ENCODE assay signal across 1 cellular context in the genomic region with DNA sequence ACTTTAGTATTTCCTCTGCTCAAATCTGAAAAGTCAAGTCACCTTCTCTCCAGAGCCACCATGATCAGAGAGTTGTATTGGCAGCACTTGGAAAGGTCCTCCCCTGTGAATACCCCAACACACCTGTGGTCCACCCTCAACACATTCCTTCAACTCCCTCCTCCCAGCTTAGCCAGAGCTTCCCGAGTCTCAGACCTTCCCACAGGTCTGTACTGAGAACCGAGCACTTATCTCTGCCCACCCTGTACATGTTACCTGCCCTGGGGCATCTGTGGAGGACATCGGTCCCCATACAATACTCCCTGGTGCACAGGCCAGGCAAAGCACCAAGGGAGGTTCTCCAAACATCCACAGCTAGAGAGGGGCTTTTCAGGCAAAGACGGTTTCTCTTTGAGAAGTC.
TF ChIP-seq lines count a peak whose summit lies in the region.

No MANE protein-coding gene starts in this region.

TF ChIP-seq in WTC11, 78 proteins besides CTCF, POLR2A, EP300 and RAD21:
- TF ChIP-seq, protein P1, sequence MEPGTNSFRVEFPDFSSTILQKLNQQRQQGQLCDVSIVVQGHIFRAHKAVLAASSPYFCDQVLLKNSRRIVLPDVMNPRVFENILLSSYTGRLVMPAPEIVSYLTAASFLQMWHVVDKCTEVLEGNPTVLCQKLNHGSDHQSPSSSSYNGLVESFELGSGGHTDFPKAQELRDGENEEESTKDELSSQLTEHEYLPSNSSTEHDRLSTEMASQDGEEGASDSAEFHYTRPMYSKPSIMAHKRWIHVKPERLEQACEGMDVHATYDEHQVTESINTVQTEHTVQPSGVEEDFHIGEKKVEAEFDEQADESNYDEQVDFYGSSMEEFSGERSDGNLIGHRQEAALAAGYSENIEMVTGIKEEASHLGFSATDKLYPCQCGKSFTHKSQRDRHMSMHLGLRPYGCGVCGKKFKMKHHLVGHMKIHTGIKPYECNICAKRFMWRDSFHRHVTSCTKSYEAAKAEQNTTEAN (CRISPR knock-in tag; IDR thresholded peaks at IDR 0.05), result no peak
- TF ChIP-seq, protein P2, sequence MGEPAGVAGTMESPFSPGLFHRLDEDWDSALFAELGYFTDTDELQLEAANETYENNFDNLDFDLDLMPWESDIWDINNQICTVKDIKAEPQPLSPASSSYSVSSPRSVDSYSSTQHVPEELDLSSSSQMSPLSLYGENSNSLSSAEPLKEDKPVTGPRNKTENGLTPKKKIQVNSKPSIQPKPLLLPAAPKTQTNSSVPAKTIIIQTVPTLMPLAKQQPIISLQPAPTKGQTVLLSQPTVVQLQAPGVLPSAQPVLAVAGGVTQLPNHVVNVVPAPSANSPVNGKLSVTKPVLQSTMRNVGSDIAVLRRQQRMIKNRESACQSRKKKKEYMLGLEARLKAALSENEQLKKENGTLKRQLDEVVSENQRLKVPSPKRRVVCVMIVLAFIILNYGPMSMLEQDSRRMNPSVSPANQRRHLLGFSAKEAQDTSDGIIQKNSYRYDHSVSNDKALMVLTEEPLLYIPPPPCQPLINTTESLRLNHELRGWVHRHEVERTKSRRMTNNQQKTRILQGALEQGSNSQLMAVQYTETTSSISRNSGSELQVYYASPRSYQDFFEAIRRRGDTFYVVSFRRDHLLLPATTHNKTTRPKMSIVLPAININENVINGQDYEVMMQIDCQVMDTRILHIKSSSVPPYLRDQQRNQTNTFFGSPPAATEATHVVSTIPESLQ (CRISPR knock-in tag; IDR thresholded peaks at IDR 0.05), result no peak
- TF ChIP-seq, protein P3, sequence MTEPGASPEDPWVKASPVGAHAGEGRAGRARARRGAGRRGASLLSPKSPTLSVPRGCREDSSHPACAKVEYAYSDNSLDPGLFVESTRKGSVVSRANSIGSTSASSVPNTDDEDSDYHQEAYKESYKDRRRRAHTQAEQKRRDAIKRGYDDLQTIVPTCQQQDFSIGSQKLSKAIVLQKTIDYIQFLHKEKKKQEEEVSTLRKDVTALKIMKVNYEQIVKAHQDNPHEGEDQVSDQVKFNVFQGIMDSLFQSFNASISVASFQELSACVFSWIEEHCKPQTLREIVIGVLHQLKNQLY (CRISPR knock-in tag; IDR thresholded peaks at IDR 0.05), result no peak
- TF ChIP-seq ZNF396 (CRISPR knock-in tag; IDR thresholded peaks at IDR 0.05; ENCODE audit: borderline replicate concordance) (no peak), FOXP1 (CRISPR knock-in tag; IDR thresholded peaks at IDR 0.05; ENCODE audit: borderline replicate concordance) (no peak), MXD4 (CRISPR knock-in tag; IDR thresholded peaks at IDR 0.05; ENCODE audit: borderline replicate concordance) (no peak), FOXJ3 (CRISPR knock-in tag; IDR thresholded peaks at IDR 0.05; ENCODE audit: borderline replicate concordance) (no peak), SOX15 (CRISPR knock-in tag; IDR thresholded peaks at IDR 0.05) (no peak), NR3C1 (CRISPR knock-in tag; conservative IDR thresholded peaks at IDR 0.05; ENCODE audit: low read depth) (no peak), SP1 (CRISPR knock-in tag; conservative IDR thresholded peaks at IDR 0.05) (no peak), JAZF1 (CRISPR knock-in tag; IDR thresholded peaks at IDR 0.05) (no peak), RORB (CRISPR knock-in tag; IDR thresholded peaks at IDR 0.05) (no peak)
- TF ChIP-seq, protein P4, sequence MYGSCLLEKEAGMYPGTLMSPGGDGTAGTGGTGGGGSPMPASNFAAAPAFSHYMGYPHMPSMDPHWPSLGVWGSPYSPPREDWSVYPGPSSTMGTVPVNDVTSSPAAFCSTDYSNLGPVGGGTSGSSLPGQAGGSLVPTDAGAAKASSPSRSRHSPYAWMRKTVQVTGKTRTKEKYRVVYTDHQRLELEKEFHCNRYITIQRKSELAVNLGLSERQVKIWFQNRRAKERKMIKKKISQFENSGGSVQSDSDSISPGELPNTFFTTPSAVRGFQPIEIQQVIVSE (CRISPR knock-in tag; IDR thresholded peaks at IDR 0.05; ENCODE audit: borderline replicate concordance), result no peak
- TF ChIP-seq, protein P5, sequence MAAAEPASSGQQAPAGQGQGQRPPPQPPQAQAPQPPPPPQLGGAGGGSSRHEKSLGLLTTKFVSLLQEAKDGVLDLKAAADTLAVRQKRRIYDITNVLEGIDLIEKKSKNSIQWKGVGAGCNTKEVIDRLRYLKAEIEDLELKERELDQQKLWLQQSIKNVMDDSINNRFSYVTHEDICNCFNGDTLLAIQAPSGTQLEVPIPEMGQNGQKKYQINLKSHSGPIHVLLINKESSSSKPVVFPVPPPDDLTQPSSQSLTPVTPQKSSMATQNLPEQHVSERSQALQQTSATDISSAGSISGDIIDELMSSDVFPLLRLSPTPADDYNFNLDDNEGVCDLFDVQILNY (CRISPR knock-in tag; IDR thresholded peaks at IDR 0.05), result no peak
- TF ChIP-seq, protein P6, sequence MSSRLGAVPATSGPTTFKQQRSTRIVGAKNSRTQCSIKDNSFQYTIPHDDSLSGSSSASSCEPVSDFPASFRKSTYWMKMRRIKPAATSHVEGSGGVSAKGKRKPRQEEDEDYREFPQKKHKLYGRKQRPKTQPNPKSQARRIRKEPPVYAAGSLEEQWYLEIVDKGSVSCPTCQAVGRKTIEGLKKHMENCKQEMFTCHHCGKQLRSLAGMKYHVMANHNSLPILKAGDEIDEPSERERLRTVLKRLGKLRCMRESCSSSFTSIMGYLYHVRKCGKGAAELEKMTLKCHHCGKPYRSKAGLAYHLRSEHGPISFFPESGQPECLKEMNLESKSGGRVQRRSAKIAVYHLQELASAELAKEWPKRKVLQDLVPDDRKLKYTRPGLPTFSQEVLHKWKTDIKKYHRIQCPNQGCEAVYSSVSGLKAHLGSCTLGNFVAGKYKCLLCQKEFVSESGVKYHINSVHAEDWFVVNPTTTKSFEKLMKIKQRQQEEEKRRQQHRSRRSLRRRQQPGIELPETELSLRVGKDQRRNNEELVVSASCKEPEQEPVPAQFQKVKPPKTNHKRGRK (CRISPR knock-in tag; IDR thresholded peaks at IDR 0.05; ENCODE audit: borderline replicate concordance), result no peak
